Comparison of ENCODE assay signal across 1 cellular context in the genomic region with DNA sequence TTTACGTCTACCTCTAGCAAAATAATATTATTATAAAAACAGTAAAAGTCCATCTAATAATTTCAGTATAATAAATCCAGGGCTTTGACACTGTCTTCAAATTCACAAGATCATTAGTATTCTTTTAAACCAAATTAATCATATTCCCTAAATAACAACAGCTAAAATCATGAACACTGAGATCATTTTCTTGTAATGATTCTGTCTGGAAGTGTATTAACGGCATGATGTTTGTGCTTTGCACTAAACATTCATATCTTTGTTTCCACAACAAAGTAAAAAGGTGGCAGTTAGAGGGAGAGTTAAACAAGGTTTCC.
TF ChIP-seq lines count a peak whose summit lies in the region.

No MANE protein-coding gene starts in this region.

TF ChIP-seq in K562, 482 proteins besides CTCF, POLR2A, EP300 and RAD21 (continued from another document):
- no peak for TF ChIP-seq ZNF445 (CRISPR knock-in tag; IDR thresholded peaks at IDR 0.05; ENCODE audit: low read depth)
